10 cellular contexts compared by ENCODE assay signal in the genomic region with DNA sequence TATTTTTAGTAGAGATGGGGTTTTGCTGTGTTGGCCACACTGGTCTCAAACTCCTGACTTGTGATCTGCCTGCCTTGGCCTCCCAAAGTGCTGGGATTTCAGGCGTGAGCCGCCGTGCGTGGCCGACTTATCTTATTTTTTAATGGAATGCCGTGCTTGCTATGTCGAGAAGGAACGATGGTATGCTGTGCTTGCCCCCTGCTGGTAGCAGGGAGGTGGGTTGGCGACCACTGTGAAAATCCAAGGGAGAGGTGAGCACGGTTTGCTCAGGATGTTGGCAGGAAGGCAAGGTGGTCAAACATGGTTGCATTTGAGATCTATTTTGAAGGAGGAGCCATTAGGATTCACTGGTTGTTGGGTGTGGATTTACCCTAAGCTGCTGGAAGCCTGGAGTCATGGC. TPM values are rescaled to one million over a fixed set of nuclear protein-coding genes. Genes with fewer than 3 reads are reported as not detected.
DNase-seq lines count a peak whose midpoint lies in the region; ATAC-seq and TF ChIP-seq lines count a peak whose summit lies in the region.
"Had no signal": no experiment of that assay in that cellular context is flagged by ENCODE, and none has a peak within 500 bp of the region (broad histone marks: within the 10 kb centered on the region; RNA-seq: fewer than 3 reads in every experiment).

No MANE protein-coding gene starts in this region.

- no peaks in the 10 kb centered on the region for H3K79me2 ChIP-seq in SK-N-SH (ENCODE audit: insufficient read depth)

- CTCF ChIA-PET in SK-N-SH (lab: Yijun Ruan, JAX) = interaction anchor here (1.2 to 1.3 kb wide), 2 partner anchors 9 to 15 kb away, joined by 3 to 6 read pairs; no protein-coding TSS in a partner anchor

- no peak overlapping the region for H2AFZ ChIP-seq in SK-N-SH (ENCODE audit: low read depth)

- H3K9me2 ChIP-seq in SK-N-SH = no peaks in the 10 kb centered on the region

- no peaks in the 10 kb centered on the region for H3K9me3 ChIP-seq in SK-N-SH

- H3K4me3 ChIP-seq in SK-N-SH (ENCODE audit: low read depth in 2 of 2, low read length in 1 of 2) (no peak overlapping the region), dorsolateral prefrontal cortex (no peak overlapping the region), coronary artery (no peak overlapping the region)

- peak; percentile 42 for TF ChIP-seq CTCF in GM10266 (IDR thresholded peaks at IDR 0.05; ENCODE audit: control insufficient read depth, insufficient read depth, low read depth, missing control alignments)
- peak; percentile 61 for TF ChIP-seq CTCF in SK-N-SH (IDR thresholded peaks at IDR 0.05)
- peak in 25 of 56 donors; percentile 10 to 43 (median 20) for TF ChIP-seq CTCF in dorsolateral prefrontal cortex (IDR thresholded peaks at IDR 0.05 in 54 of 56, conservative IDR thresholded peaks at IDR 0.05 in 2 of 56; ENCODE audit: low read depth in 1 of 56, partially characterized antibody in 56 of 56)
- no peak for TF ChIP-seq CTCF in coronary artery (IDR thresholded peaks at IDR 0.05)

- no peak for TF ChIP-seq EP300 in SK-N-SH (IDR thresholded peaks at IDR 0.05; ENCODE audit: borderline replicate concordance in 1 of 2, low read depth in 1 of 2, low read length in 1 of 2)

- ATAC-seq in GM19397 (IDR thresholded peaks at IDR 0.05; ENCODE audit: unreplicated experiment) = no peak
- ATAC-seq: effector memory CD8-positive, alpha-beta T cell; natural killer cell had no signal

- 48% methylated on average over 10 of the region's 10 CpGs for WGBS in SK-N-SH (ENCODE audit: low lambda C conversion rate)

- no peaks in the 10 kb centered on the region for H3K27me3 ChIP-seq in SK-N-SH (ENCODE audit: insufficient read depth)
- peaks cover 0 to 4% (median 0%) of the 10 kb centered on the region in 45 donors for H3K27me3 ChIP-seq in dorsolateral prefrontal cortex

- intact Hi-C loops in dorsolateral prefrontal cortex (cut with DNase I) = no loop called here

- no peaks in the 10 kb centered on the region for H4K20me1 ChIP-seq in SK-N-SH (ENCODE audit: insufficient read depth)

- POLR2A ChIA-PET in SK-N-SH (lab: Yijun Ruan, JAX) = no interaction called here

- H3K36me3 ChIP-seq in SK-N-SH (replicated peaks in 1 of 2; ENCODE audit: control insufficient read depth in 1 of 2, insufficient read depth in 2 of 2, low read length in 1 of 2) = no peaks in the 10 kb centered on the region

- in situ Hi-C loops in ACHN (cut with HindIII; ENCODE audit: low pct_ligation_motif_present, low pct_unique_long_range_greater_than_20kb, low sequenced_read_pairs) = no loop called here

- H3K4me2 ChIP-seq in SK-N-SH = no peak overlapping the region

- H3K9ac ChIP-seq in SK-N-SH = no peak overlapping the region

- H3F3A ChIP-seq in SK-N-SH (replicated peaks; ENCODE audit: insufficient read depth) = no peaks in the 10 kb centered on the region

- peak; percentile 68 for TF ChIP-seq RAD21 in SK-N-SH (IDR thresholded peaks at IDR 0.05; ENCODE audit: low read length)

- DNase-seq in ACHN (peak; percentile 25), GM10266 (ENCODE audit: extremely low spot score) (no peak), SK-N-SH (no peak), hepatic stellate cell (ENCODE audit: low spot score) (peak; percentile 27), dorsolateral prefrontal cortex (no peak), coronary artery (ENCODE audit: low spot score) (no peak), HPDE6-E6E7 (ENCODE audit: extremely low spot score) (no peak)
- DNase-seq: effector memory CD8-positive, alpha-beta T cell; natural killer cell had no signal

- H3K27ac ChIP-seq in SK-N-SH (ENCODE audit: low read depth in 2 of 2, low read length in 1 of 2) (no peak overlapping the region), dorsolateral prefrontal cortex (no peak overlapping the region), coronary artery (no peak overlapping the region)

- H3K4me1 ChIP-seq in SK-N-SH (ENCODE audit: control insufficient read depth in 1 of 2, insufficient read depth in 2 of 2, low read depth in 1 of 2, low read length in 1 of 2) = peaks cover 6% of the 10 kb centered on the region in 2 experiments; a peak in 2 of 4 replicates

TF ChIP-seq in SK-N-SH, 30 proteins besides CTCF, POLR2A, EP300 and RAD21:
- TF ChIP-seq, protein P1, sequence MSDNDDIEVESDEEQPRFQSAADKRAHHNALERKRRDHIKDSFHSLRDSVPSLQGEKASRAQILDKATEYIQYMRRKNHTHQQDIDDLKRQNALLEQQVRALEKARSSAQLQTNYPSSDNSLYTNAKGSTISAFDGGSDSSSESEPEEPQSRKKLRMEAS (IDR thresholded peaks at IDR 0.05; ENCODE audit: low read depth) = no peak
- TF ChIP-seq, protein P2, sequence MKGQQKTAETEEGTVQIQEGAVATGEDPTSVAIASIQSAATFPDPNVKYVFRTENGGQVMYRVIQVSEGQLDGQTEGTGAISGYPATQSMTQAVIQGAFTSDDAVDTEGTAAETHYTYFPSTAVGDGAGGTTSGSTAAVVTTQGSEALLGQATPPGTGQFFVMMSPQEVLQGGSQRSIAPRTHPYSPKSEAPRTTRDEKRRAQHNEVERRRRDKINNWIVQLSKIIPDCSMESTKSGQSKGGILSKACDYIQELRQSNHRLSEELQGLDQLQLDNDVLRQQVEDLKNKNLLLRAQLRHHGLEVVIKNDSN (IDR thresholded peaks at IDR 0.05; ENCODE audit: borderline replicate concordance, low read depth) = no peak
- no peak for TF ChIP-seq FOXM1 (IDR thresholded peaks at IDR 0.05; ENCODE audit: low read depth)
- TF ChIP-seq, protein P3, sequence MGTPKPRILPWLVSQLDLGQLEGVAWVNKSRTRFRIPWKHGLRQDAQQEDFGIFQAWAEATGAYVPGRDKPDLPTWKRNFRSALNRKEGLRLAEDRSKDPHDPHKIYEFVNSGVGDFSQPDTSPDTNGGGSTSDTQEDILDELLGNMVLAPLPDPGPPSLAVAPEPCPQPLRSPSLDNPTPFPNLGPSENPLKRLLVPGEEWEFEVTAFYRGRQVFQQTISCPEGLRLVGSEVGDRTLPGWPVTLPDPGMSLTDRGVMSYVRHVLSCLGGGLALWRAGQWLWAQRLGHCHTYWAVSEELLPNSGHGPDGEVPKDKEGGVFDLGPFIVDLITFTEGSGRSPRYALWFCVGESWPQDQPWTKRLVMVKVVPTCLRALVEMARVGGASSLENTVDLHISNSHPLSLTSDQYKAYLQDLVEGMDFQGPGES (IDR thresholded peaks at IDR 0.05; ENCODE audit: low read depth, low read length) = no peak
- no peak for TF ChIP-seq REST (IDR thresholded peaks at IDR 0.05; ENCODE audit: low read depth, low read length)
- no peak for TF ChIP-seq PBX3 (IDR thresholded peaks at IDR 0.05)
- TF ChIP-seq YY1 (IDR thresholded peaks at IDR 0.05; ENCODE audit: low read depth) = no peak
- TF ChIP-seq SMC3 (IDR thresholded peaks at IDR 0.05; ENCODE audit: low read depth, low read length) = peak; percentile 55
- TF ChIP-seq FOSL2 (IDR thresholded peaks at IDR 0.05; ENCODE audit: borderline replicate concordance, low read depth) = no peak

RNA-seq across cellular contexts. Expression of gene RCC2, which starts 45.8 kb away (rescaled TPM):
- 48.2 and 53.8 TPM in 2 replicates for polyA plus RNA-seq in SK-N-SH (2012; rRNA removed)
- 33.7 and 41.4 TPM in 2 replicates for polyA plus RNA-seq in SK-N-SH (2012; cell fraction: cytosol; rRNA removed)
- 101 and 121 TPM in 2 replicates for polyA plus RNA-seq in SK-N-SH (2012; cell fraction: nucleus; rRNA removed)
- 10 to 100 TPM; 22.3 to 50.7 (median 35.3) TPM for total RNA-seq in dorsolateral prefrontal cortex

RNA-seq across cellular contexts. Expression of gene ARHGEF10L, which starts 54.2 kb away (rescaled TPM):
- polyA plus RNA-seq in SK-N-SH (2012; rRNA removed) = 12.5 and 12.6 TPM in 2 replicates
- polyA plus RNA-seq in SK-N-SH (2012; cell fraction: cytosol; rRNA removed) = 3.7 and 6.3 TPM in 2 replicates
- 35.6 and 35.9 TPM in 2 replicates for polyA plus RNA-seq in SK-N-SH (2012; cell fraction: nucleus; rRNA removed)
- total RNA-seq in dorsolateral prefrontal cortex = 10 to 100 TPM; 25.8 to 86.0 (median 36.9) TPM

Comparison
In these comparisons a context has a peak if more than half of its experiments do, and no peak if none do; other contexts are left out.
1. DNase-seq: peak in ACHN (single experiment) and hepatic stellate cell (single experiment); none in GM10266 (single experiment), SK-N-SH (single experiment), dorsolateral prefrontal cortex (0 of 10), coronary artery (single experiment) and HPDE6-E6E7 (single experiment).